ENCODE assay signal across 15 cellular contexts in the genomic region with DNA sequence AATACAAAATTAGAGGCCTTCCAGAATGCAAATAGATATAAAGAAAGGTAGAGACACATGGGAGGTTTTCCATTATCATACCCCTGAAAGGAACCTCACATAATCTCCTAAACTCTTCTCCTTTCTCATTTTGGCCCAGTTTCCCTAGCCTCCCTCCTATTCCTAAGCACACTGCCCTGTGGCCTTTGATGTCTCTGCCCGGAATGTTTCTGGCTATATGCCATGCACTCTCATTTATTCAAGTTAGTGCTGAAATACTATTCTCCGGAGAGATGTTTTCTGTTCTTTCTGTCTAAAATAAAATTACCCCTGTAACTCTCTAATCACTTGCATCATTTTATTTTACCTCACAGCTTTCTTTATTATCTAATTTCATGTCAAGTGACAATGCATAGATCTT.
A peak's percentile ranks its signal among the peaks of the same experiment; 100 is the strongest.
DNase-seq lines count a peak whose midpoint lies in the region; ATAC-seq and TF ChIP-seq lines count a peak whose summit lies in the region.
"Had no signal": no experiment of that assay in that cellular context is flagged by ENCODE, and none has a peak within 500 bp of the region (broad histone marks: within the 10 kb centered on the region; RNA-seq: fewer than 3 reads in every experiment).

No MANE protein-coding gene starts in this region.

- no peaks in the 10 kb centered on the region for H3K4me1 ChIP-seq in mesendoderm (ENCODE audit: control insufficient read depth, low read depth, low read length)
- H3K4me1 ChIP-seq: A549 had no signal

- WGBS in mesendoderm (ENCODE audit: extremely low coverage, insufficient coverage, low lambda C conversion rate), result no CpG with 5 or more reads among the region's 2 CpGs

- no peak overlapping the region for H3K18ac ChIP-seq in mesendoderm (ENCODE audit: low read length)

- no peak overlapping the region for H4K5ac ChIP-seq in mesendoderm (ENCODE audit: low read length)

- H3K36me3 ChIP-seq in mesendoderm (ENCODE audit: control insufficient read depth, insufficient read depth, low read length), result no peaks in the 10 kb centered on the region
- H3K36me3 ChIP-seq in brain microvascular endothelial cell (replicated peaks), result no peaks in the 10 kb centered on the region

- no peak overlapping the region for H3K23ac ChIP-seq in mesendoderm (ENCODE audit: low read length)

- ATAC-seq in left cardiac atrium (peak in 1 of 2 donors; percentile 48), Right ventricle myocardium inferior (no peak)
- ATAC-seq: A549 had no signal

- no peak overlapping the region for H3K4ac ChIP-seq in mesendoderm (ENCODE audit: low read depth, low read length)

- H2BK5ac ChIP-seq in mesendoderm (ENCODE audit: low read length), result no peak overlapping the region

- no peak overlapping the region for H2BK15ac ChIP-seq in mesendoderm (replicated peaks; ENCODE audit: low read depth)

- no peaks in the 10 kb centered on the region for H3K79me1 ChIP-seq in mesendoderm (ENCODE audit: low read length)

- H3K4me2 ChIP-seq in mesendoderm (ENCODE audit: low read length), result no peak overlapping the region
- H3K4me2 ChIP-seq: A549 had no signal

- intact Hi-C loops in left cardiac atrium (cut with DNase I) (no loop called here), Right ventricle myocardium inferior (cut with DNase I) (no loop called here)

- H3K9ac ChIP-seq in mesendoderm (ENCODE audit: low read length), result no peak overlapping the region

- H3K79me2 ChIP-seq in mesendoderm (ENCODE audit: control insufficient read depth, insufficient read depth, low read length), result no peaks in the 10 kb centered on the region

- no peak for TF ChIP-seq CTCF in epithelial cell of esophagus (IDR thresholded peaks at IDR 0.05; ENCODE audit: insufficient read depth, low read depth, low read length, missing control alignments)
- TF ChIP-seq CTCF in brain microvascular endothelial cell (IDR thresholded peaks at IDR 0.05; ENCODE audit: low read depth, low read length, missing control alignments), result no peak

- DNase-seq in left cardiac atrium (peak; percentile 7), Right ventricle myocardium inferior (ENCODE audit: missing footprints) (no peak), epithelial cell of esophagus (ENCODE audit: low read depth) (peak; percentile 2), pons (ENCODE audit: low spot score) (peak; percentile 11), mesendoderm (no peak), brain microvascular endothelial cell (no peak), NCI-H524 treated with DMSO at 0.1 percent for 48 hours (lab: John Stamatoyannopoulos, UW) (no peak), NCI-H1417 treated with DMSO at 0.1 percent for 48 hours (lab: John Stamatoyannopoulos, UW) (no peak)
- DNase-seq: C1 segment of cervical spinal cord, GF-D8, GOT3, NCI-H1436 treated with DMSO at 0.1 percent for 48 hours, NCI-H2227 treated with DMSO at 0.1 percent for 48 hours, NCI-H526 had no signal

- H3K4me3 ChIP-seq in epithelial cell of esophagus (ENCODE audit: low read length) (no peak overlapping the region), mesendoderm (ENCODE audit: low read length) (no peak overlapping the region), brain microvascular endothelial cell (ENCODE audit: low read depth, low read length) (no peak overlapping the region)
- H3K4me3 ChIP-seq: A549 had no signal

- H4K8ac ChIP-seq in mesendoderm (ENCODE audit: low read depth, low read length), result no peak overlapping the region

- no peak overlapping the region for H3K56ac ChIP-seq in mesendoderm (ENCODE audit: low read length)

- no peak overlapping the region for H3K27ac ChIP-seq in mesendoderm (ENCODE audit: low read depth, low read length)
- H3K27ac ChIP-seq in brain microvascular endothelial cell, result no peak overlapping the region
- H3K27ac ChIP-seq: A549 had no signal

- no peaks in the 10 kb centered on the region for H3K27me3 ChIP-seq in mesendoderm (ENCODE audit: insufficient read depth, low read length, poor library complexity)
- H3K27me3 ChIP-seq in brain microvascular endothelial cell (replicated peaks), result no peaks in the 10 kb centered on the region

- H2AK5ac ChIP-seq in mesendoderm (ENCODE audit: low read length), result no peak overlapping the region

- no peak overlapping the region for H2BK120ac ChIP-seq in mesendoderm (ENCODE audit: low read depth, low read length)

- in situ Hi-C loops in brain microvascular endothelial cell (cut with HindIII; ENCODE audit: low pct_ligation_motif_present, low sequenced_read_pairs), result no loop called here

Comparison
In these comparisons a context has a peak if more than half of its experiments do, and no peak if none do; other contexts are left out.
1. DNase-seq: peak in left cardiac atrium (single experiment), epithelial cell of esophagus (single experiment) and pons (single experiment); none in Right ventricle myocardium inferior (single experiment), mesendoderm (single experiment), brain microvascular endothelial cell (single experiment), NCI-H524 treated with DMSO at 0.1 percent for 48 hours (single experiment) and NCI-H1417 treated with DMSO at 0.1 percent for 48 hours (single experiment).